Comparison of ENCODE assay signal across 13 cellular contexts in genomic region chr9:120923620-120924328, GRCh38. TPM values are rescaled to one million over a fixed set of nuclear protein-coding genes. Genes with fewer than 3 reads are reported as not detected.
DNase-seq lines count a peak whose midpoint lies in the region; ATAC-seq and TF ChIP-seq lines count a peak whose summit lies in the region.
"Had no signal": no experiment of that assay in that cellular context is flagged by ENCODE, and none has a peak within 500 bp of the region (broad histone marks: within the 10 kb centered on the region; RNA-seq: fewer than 3 reads in every experiment).

No MANE protein-coding gene starts in this region.

- peaks cover 59% of the 10 kb centered on the region for H3K36me3 Mint-ChIP-seq in T-helper 1 cell treated with Interleukin-12 subunit alpha and Interleukin-12 subunit beta and Interleukin-4 antibody, amounts not matched to agents 30 μg/mL and 1 μg/mL, for 36 hours (ENCODE audit: low read depth)
- H3K36me3 Mint-ChIP-seq in activated naive CD8-positive, alpha-beta T cell treated with anti-CD3 and anti-CD28 coated beads, Interleukin-2, amount 50 U/mL, for 24 hours (ENCODE audit: low read depth), result peaks cover 71% of the 10 kb centered on the region
- H3K36me3 Mint-ChIP-seq: naive B cell had no signal

- H4K20me1 ChIP-seq in Karpas-422 (ENCODE audit: insufficient read depth, low read depth, low read length), result no peaks in the 10 kb centered on the region
- no peaks in the 10 kb centered on the region for H4K20me1 ChIP-seq in smooth muscle cell (ENCODE audit: low read depth)

- WGBS in smooth muscle cell (ENCODE audit: low lambda C conversion rate), result 92% methylated on average over 11 of the region's 11 CpGs

- H3K79me2 ChIP-seq in Karpas-422 (ENCODE audit: low read length) (no peaks in the 10 kb centered on the region; the same call in 1 of the 2 replicates), smooth muscle cell (ENCODE audit: low read depth) (no peaks in the 10 kb centered on the region)

- peak overlapping the region; percentile 95 for H3K27ac ChIP-seq in Karpas-422 (ENCODE audit: low read length)
- H3K27ac ChIP-seq in smooth muscle cell (ENCODE audit: low read depth), result peak overlapping the region; percentile 83
- H3K27ac ChIP-seq in substantia nigra (ENCODE audit: low read depth, low read length, poor library complexity, severe bottlenecking), result no peak overlapping the region
- H3K27ac ChIP-seq: 22Rv1, HL-60, thyroid gland had no signal

- DNase-seq in T-helper 1 cell (no peak), Karpas-422 (peak; percentile 85), smooth muscle cell (lab: John Stamatoyannopoulos, UW; ENCODE audit: unreplicated experiment) (no peak), substantia nigra (lab: John Stamatoyannopoulos, UW) (no peak), mucosa of descending colon (no peak)
- DNase-seq in activated naive CD8-positive, alpha-beta T cell treated with anti-CD3 and anti-CD28 coated beads, Interleukin-2, amount 50 U/mL, for 24 hours, result no peak
- DNase-seq: naive B cell, right cardiac atrium, thyroid gland had no signal

- H3K27me3 ChIP-seq in Karpas-422 (ENCODE audit: low read length), result no peaks in the 10 kb centered on the region
- H3K27me3 ChIP-seq in smooth muscle cell (ENCODE audit: low read depth), result no peaks in the 10 kb centered on the region
- H3K27me3 ChIP-seq: thyroid gland had no signal

- peaks cover 90% of the 10 kb centered on the region for H3K4me1 ChIP-seq in Karpas-422 (ENCODE audit: low read length)
- peaks cover 32% of the 10 kb centered on the region for H3K4me1 ChIP-seq in smooth muscle cell (ENCODE audit: low read depth)
- H3K4me1 ChIP-seq in mucosa of descending colon (ENCODE audit: low read depth), result no peaks in the 10 kb centered on the region

- ATAC-seq in activated naive CD8-positive, alpha-beta T cell treated with anti-CD3 and anti-CD28 coated beads, Interleukin-2, amount 50 U/mL, for 24 hours, result no peak
- ATAC-seq in mucosa of descending colon, result no peak
- no peak for ATAC-seq in GM18907 (IDR thresholded peaks at IDR 0.05; ENCODE audit: unreplicated experiment)
- ATAC-seq: right cardiac atrium had no signal

- H3K4me1 Mint-ChIP-seq in T-helper 1 cell treated with Interleukin-12 subunit alpha and Interleukin-12 subunit beta and Interleukin-4 antibody, amounts not matched to agents 30 μg/mL and 1 μg/mL, for 36 hours (ENCODE audit: low read depth), result peaks cover 81% of the 10 kb centered on the region
- H3K4me1 Mint-ChIP-seq in activated naive CD8-positive, alpha-beta T cell treated with anti-CD3 and anti-CD28 coated beads, Interleukin-2, amount 50 U/mL, for 24 hours, result peaks cover 78% of the 10 kb centered on the region

- H3K36me3 ChIP-seq in Karpas-422 (ENCODE audit: insufficient read depth, low read length) (0 out of 2 replicates have a peak, but pooled peaks cover 18% of the 10 kb centered on the region), smooth muscle cell (ENCODE audit: low read depth) (no peaks in the 10 kb centered on the region), mucosa of descending colon (ENCODE audit: low read depth) (no peaks in the 10 kb centered on the region)
- H3K36me3 ChIP-seq: thyroid gland had no signal

- peaks cover 43% of the 10 kb centered on the region for H3F3A ChIP-seq in smooth muscle cell (ENCODE audit: low read depth)

- H2AFZ ChIP-seq in Karpas-422 (ENCODE audit: low read length), result no peak overlapping the region
- H2AFZ ChIP-seq in smooth muscle cell (ENCODE audit: low read depth), result no peak overlapping the region

- H3K27ac Mint-ChIP-seq in T-helper 1 cell treated with Interleukin-12 subunit alpha and Interleukin-12 subunit beta and Interleukin-4 antibody, amounts not matched to agents 30 μg/mL and 1 μg/mL, for 36 hours, result peak overlapping the region; percentile 98
- peak overlapping the region; percentile 95 for H3K27ac Mint-ChIP-seq in activated naive CD8-positive, alpha-beta T cell treated with anti-CD3 and anti-CD28 coated beads, Interleukin-2, amount 50 U/mL, for 24 hours

- no peaks in the 10 kb centered on the region for H3K27me3 Mint-ChIP-seq in T-helper 1 cell treated with Interleukin-12 subunit alpha and Interleukin-12 subunit beta and Interleukin-4 antibody, amounts not matched to agents 30 μg/mL and 1 μg/mL, for 36 hours (ENCODE audit: low read depth)
- H3K27me3 Mint-ChIP-seq in activated naive CD8-positive, alpha-beta T cell treated with anti-CD3 and anti-CD28 coated beads, Interleukin-2, amount 50 U/mL, for 24 hours, result no peaks in the 10 kb centered on the region
- H3K27me3 Mint-ChIP-seq: naive B cell had no signal

- peak overlapping the region; percentile 87 for H3K4me3 Mint-ChIP-seq in T-helper 1 cell treated with Interleukin-12 subunit alpha and Interleukin-12 subunit beta and Interleukin-4 antibody, amounts not matched to agents 30 μg/mL and 1 μg/mL, for 36 hours
- peak overlapping the region; percentile 90 for H3K4me3 Mint-ChIP-seq in activated naive CD8-positive, alpha-beta T cell treated with anti-CD3 and anti-CD28 coated beads, Interleukin-2, amount 50 U/mL, for 24 hours

- peak overlapping the region; percentile 63 for H3K9ac ChIP-seq in Karpas-422 (ENCODE audit: low read length)
- H3K9ac ChIP-seq in smooth muscle cell (ENCODE audit: low read depth), result no peak overlapping the region

- H3K9me3 Mint-ChIP-seq in T-helper 1 cell treated with Interleukin-12 subunit alpha and Interleukin-12 subunit beta and Interleukin-4 antibody, amounts not matched to agents 30 μg/mL and 1 μg/mL, for 36 hours, result no peaks in the 10 kb centered on the region
- H3K9me3 Mint-ChIP-seq in activated naive CD8-positive, alpha-beta T cell treated with anti-CD3 and anti-CD28 coated beads, Interleukin-2, amount 50 U/mL, for 24 hours, result no peaks in the 10 kb centered on the region
- H3K9me3 Mint-ChIP-seq: naive B cell had no signal

- intact Hi-C loops in mucosa of descending colon (cut with DNase I, micrococcal nuclease), result no loop called here

- no peaks in the 10 kb centered on the region for H3K9me3 ChIP-seq in Karpas-422 (ENCODE audit: low read length)
- no peaks in the 10 kb centered on the region for H3K9me3 ChIP-seq in smooth muscle cell (replicated peaks; ENCODE audit: low read depth)
- no peaks in the 10 kb centered on the region for H3K9me3 ChIP-seq in mucosa of descending colon
- H3K9me3 ChIP-seq: thyroid gland had no signal

- H3K4me2 ChIP-seq in Karpas-422 (ENCODE audit: low read depth, low read length, poor library complexity, severe bottlenecking), result peak overlapping the region; percentile 56
- H3K4me2 ChIP-seq in smooth muscle cell, result no peak overlapping the region

- H3K4me3 ChIP-seq in Karpas-422 (ENCODE audit: low read length) (peak overlapping the region; percentile 38), smooth muscle cell (no peak overlapping the region), mucosa of descending colon (no peak overlapping the region)
- H3K4me3 ChIP-seq: thyroid gland had no signal

- H3K9me2 ChIP-seq in Karpas-422 (replicated peaks; ENCODE audit: insufficient read depth, low read length), result no peaks in the 10 kb centered on the region

- TF ChIP-seq CTCF in smooth muscle cell (IDR thresholded peaks at IDR 0.05; ENCODE audit: borderline replicate concordance, insufficient read depth, poor library complexity, severe bottlenecking), result no peak
- no peak for TF ChIP-seq CTCF in mucosa of descending colon (IDR thresholded peaks at IDR 0.05)

RNA-seq across cellular contexts. Expression of gene TRAF1, which starts 2.8 kb away (rescaled TPM):
- total RNA-seq in Karpas-422 (2014; rRNA removed; shearing (Covaris generic); ENCODE audit: low replicate concordance), result 18.8 and 23.8 TPM in 2 replicates
- total RNA-seq in smooth muscle cell, result 5.4 and 5.9 TPM in 2 replicates
- 2.9 and 4.6 TPM in 2 replicates for polyA plus RNA-seq in smooth muscle cell
- total RNA-seq in mucosa of descending colon, result 1 to 10 TPM; 2.9 to 5.5 (median 3.8) TPM

RNA-seq across cellular contexts. Expression of gene PHF19, which starts 46.8 kb away (rescaled TPM):
- total RNA-seq in Karpas-422 (2014; rRNA removed; shearing (Covaris generic); ENCODE audit: low replicate concordance), result 34.8 and 76.9 TPM in 2 replicates
- total RNA-seq in smooth muscle cell (18.2 and 19.3 TPM in 2 replicates), mucosa of descending colon (10 to 100 TPM in 2 of 3 donors, 1 to 10 TPM in 1; 9.8 to 33.6 (median 26.6) TPM)
- polyA plus RNA-seq in smooth muscle cell, result 14.1 and 16.0 TPM in 2 replicates
